18 cellular contexts compared by ENCODE assay signal in genomic region chr10:25465582-25466372, GRCh38.
DNase-seq lines count a peak whose midpoint lies in the region; ATAC-seq, FAIRE-seq and TF ChIP-seq lines count a peak whose summit lies in the region.
"Had no signal": no experiment of that assay in that cellular context is flagged by ENCODE, and none has a peak within 500 bp of the region (broad histone marks: within the 10 kb centered on the region; RNA-seq: fewer than 3 reads in every experiment).

No MANE protein-coding gene starts in this region.

- peak overlapping the region; percentile 81 to 83; a peak in 3 of 4 replicates for H3K9ac ChIP-seq in K562 (ENCODE audit: insufficient read depth in 1 of 2, low read depth in 2 of 2, low read length in 2 of 2)

- TF ChIP-seq EP300 in K562 (IDR thresholded peaks at IDR 0.05; ENCODE audit: low read length) = no peak

- peaks cover 5% of the 10 kb centered on the region; the same call in 1 of the 3 replicates for H3K79me2 ChIP-seq in K562 (ENCODE audit: control insufficient read depth, insufficient read depth, low read length)

- peaks cover 12% of the 10 kb centered on the region for H3K9me3 Mint-ChIP-seq in activated T-cell treated with anti-CD3 and anti-CD28 coated beads, Interleukin-2, amount 50 U/mL, for 4 hours
- peaks cover 6% of the 10 kb centered on the region for H3K9me3 Mint-ChIP-seq in activated naive CD4-positive, alpha-beta T cell treated with anti-CD3 and anti-CD28 coated beads for 36 hours

- peak; percentile 94 for ATAC-seq in K562
- ATAC-seq in activated T-cell treated with anti-CD3 and anti-CD28 coated beads, Interleukin-2, amount 50 U/mL, for 4 hours = no peak
- ATAC-seq: heart right ventricle; left lung; natural killer cell treated with Interleukin-12 subunit alpha and Interleukin-12 subunit beta and Interleukin-15 and Interleukin-18, amount 100 ng/mL, for 72 hours had no signal

- intact Hi-C loops in K562 (cut with micrococcal nuclease) = loop anchor here (1.0 kb wide), 1 partner anchor 28 kb away; no protein-coding TSS in a partner anchor
- intact Hi-C loops in activated naive CD4-positive, alpha-beta T cell treated with anti-CD3 and anti-CD28 coated beads for 36 hours (cut with micrococcal nuclease) = no loop called here

- BruUV-seq in K562 (replicated peaks; lab: Mats Ljungman, UMichigan) = TSS peak; percentile 74

- no peaks in the 10 kb centered on the region for H3K27me3 Mint-ChIP-seq in activated T-cell treated with anti-CD3 and anti-CD28 coated beads, Interleukin-2, amount 50 U/mL, for 4 hours (ENCODE audit: low read depth)
- H3K27me3 Mint-ChIP-seq in activated naive CD4-positive, alpha-beta T cell treated with anti-CD3 and anti-CD28 coated beads for 36 hours (ENCODE audit: low read depth) = no peaks in the 10 kb centered on the region
- H3K27me3 Mint-ChIP-seq: natural killer cell treated with Interleukin-12 subunit alpha and Interleukin-12 subunit beta and Interleukin-15 and Interleukin-18, amount 100 ng/mL, for 72 hours had no signal

- no peaks in the 10 kb centered on the region for H3K27me3 ChIP-seq in K562 (ENCODE audit: control insufficient read depth in 2 of 2, insufficient read depth in 2 of 2, low read length in 2 of 2)
- H3K27me3 ChIP-seq: heart right ventricle, left lung had no signal

- TF ChIP-seq POLR2A in K562 (conservative IDR thresholded peaks at IDR 0.05) = peak; percentile 65

- H3K36me3 ChIP-seq in K562 (ENCODE audit: control insufficient read depth, insufficient read depth, low read length) = peaks cover 11% of the 10 kb centered on the region; the same call in 1 of the 3 replicates
- H3K36me3 ChIP-seq: heart right ventricle, left lung had no signal

- TF ChIP-seq CTCF in K562 (IDR thresholded peaks at IDR 0.05 in 2 of 3, conservative IDR thresholded peaks at IDR 0.05 in 1 of 3; ENCODE audit: insufficient read depth in 2 of 3, low read depth in 1 of 3, low read length in 3 of 3) = no peak

- peak; percentile 29 for DNase-seq in D341Med (ENCODE audit: low spot score)
- DNase-seq in LHCN-M2 (ENCODE audit: low read depth) = peak; percentile 78
- peak; percentile 72 for DNase-seq in NCI-H774 (lab: John Stamatoyannopoulos, UW)
- peak; percentile 38 to 84 (median 55) for DNase-seq in K562 (ENCODE audit: extremely low read depth in 1 of 4, low spot score in 3 of 4)
- DNase-seq in activated T-cell treated with anti-CD3 and anti-CD28 coated beads, Interleukin-2, amount 50 U/mL, for 4 hours = no peak
- DNase-seq in activated CD4-positive, alpha-beta T cell treated with anti-CD3 and anti-CD28 coated beads for 1 hour = no peak
- no peak for DNase-seq in activated naive CD4-positive, alpha-beta T cell treated with anti-CD3 and anti-CD28 coated beads for 36 hours
- no peak for DNase-seq in ecto neural progenitor cell (ENCODE audit: low spot score)
- DNase-seq: activated CD4-positive, alpha-beta T cell treated with anti-CD3 and anti-CD28 coated beads, Interleukin-2, amount 50 U/mL, for 48 hours; activated gamma-delta T cell; C1 segment of cervical spinal cord; heart right ventricle; stimulated activated CD4-positive, alpha-beta T cell treated with anti-CD3 and anti-CD28 coated beads, Interleukin-4, amount 100 ng/mL, for 1 hour; stimulated activated naive CD4-positive, alpha-beta T cell treated with Interleukin-2 at 50 U/mL for 16 hours had no signal

- peak overlapping the region; percentile 55 for H3K4me3 ChIP-seq in K562
- H3K4me3 ChIP-seq: heart right ventricle, left lung had no signal

- H3K4me3 Mint-ChIP-seq in activated T-cell treated with anti-CD3 and anti-CD28 coated beads, Interleukin-2, amount 50 U/mL, for 4 hours = no peak overlapping the region
- H3K4me3 Mint-ChIP-seq in activated naive CD4-positive, alpha-beta T cell treated with anti-CD3 and anti-CD28 coated beads for 36 hours = no peak overlapping the region
- H3K4me3 Mint-ChIP-seq: natural killer cell treated with Interleukin-12 subunit alpha and Interleukin-12 subunit beta and Interleukin-15 and Interleukin-18, amount 100 ng/mL, for 72 hours had no signal

- peak overlapping the region; percentile 93 for H2AFZ ChIP-seq in K562 (ENCODE audit: low read depth, low read length)

- POLR2A ChIA-PET in K562 (lab: Yijun Ruan, JAX) = interaction anchor here (0.7 to 1.1 kb wide), 3 partner anchors 13 to 167 kb away, joined by 3 to 4 read pairs (median 3); no protein-coding TSS in a partner anchor

- peak overlapping the region; percentile 82 for H3K27ac ChIP-seq in K562 (ENCODE audit: extremely low read depth, low read depth, low read length)
- H3K27ac ChIP-seq: heart right ventricle, left lung had no signal

- no peaks in the 10 kb centered on the region for H4K20me1 ChIP-seq in K562 (replicated peaks; ENCODE audit: control insufficient read depth, insufficient read depth, low read length)

- no peaks in the 10 kb centered on the region for H3K9me1 ChIP-seq in K562 (ENCODE audit: control insufficient read depth, insufficient read depth, low read length)

- TF ChIP-seq RAD21 in K562 (CRISPR knock-in tag; conservative IDR thresholded peaks at IDR 0.05 in 1 of 2, IDR thresholded peaks at IDR 0.05 in 1 of 2) = no peak

- FAIRE-seq in K562 (lab: Jason Lieb, UNC) = peak; percentile 89
- FAIRE-seq: bronchial epithelial cell, endothelial cell of umbilical vein had no signal

- H3K9me3 ChIP-seq in K562 (replicated peaks; ENCODE audit: control insufficient read depth, insufficient read depth, low read depth, low read length) = no peaks in the 10 kb centered on the region

- H3K36me3 Mint-ChIP-seq in activated T-cell treated with anti-CD3 and anti-CD28 coated beads, Interleukin-2, amount 50 U/mL, for 4 hours (ENCODE audit: insufficient read depth) = no peaks in the 10 kb centered on the region
- H3K36me3 Mint-ChIP-seq in activated naive CD4-positive, alpha-beta T cell treated with anti-CD3 and anti-CD28 coated beads for 36 hours (ENCODE audit: low read depth) = no peaks in the 10 kb centered on the region

- WGBS in K562 (ENCODE audit: insufficient coverage, low coverage, missing lambda C conversion rate) = 10% methylated on average over 20 of the region's 20 CpGs

- in situ Hi-C loops in K562 (cut with MboI) = no loop called here

- peak overlapping the region; percentile 82 for H3K4me2 ChIP-seq in K562 (ENCODE audit: insufficient read depth, low read length)

- peaks cover 0 to 8% of the 10 kb centered on the region in 2 experiments; a peak in 2 of 5 replicates for H3K4me1 ChIP-seq in K562 (replicated peaks in 1 of 2; ENCODE audit: control insufficient read depth in 2 of 2, insufficient read depth in 2 of 2, low read length in 2 of 2)
- H3K4me1 ChIP-seq: heart right ventricle, left lung had no signal

- CTCF ChIA-PET in K562 (lab: Yijun Ruan, JAX; ENCODE audit: low intra/inter-chr PET ratio) = no interaction called here
- CTCF ChIA-PET in activated naive CD4-positive, alpha-beta T cell treated with anti-CD3 and anti-CD28 coated beads for 36 hours (lab: Charles Lee) = no interaction called here

- H3K27ac Mint-ChIP-seq in activated naive CD4-positive, alpha-beta T cell treated with anti-CD3 and anti-CD28 coated beads for 36 hours = no peak overlapping the region
- H3K27ac Mint-ChIP-seq: natural killer cell treated with Interleukin-12 subunit alpha and Interleukin-12 subunit beta and Interleukin-15 and Interleukin-18, amount 100 ng/mL, for 72 hours had no signal

- H3K4me1 Mint-ChIP-seq in activated T-cell treated with anti-CD3 and anti-CD28 coated beads, Interleukin-2, amount 50 U/mL, for 4 hours (ENCODE audit: low read depth) = no peaks in the 10 kb centered on the region
- H3K4me1 Mint-ChIP-seq in activated naive CD4-positive, alpha-beta T cell treated with anti-CD3 and anti-CD28 coated beads for 36 hours (ENCODE audit: low read depth) = no peaks in the 10 kb centered on the region

Comparison
In these comparisons a context has a peak if more than half of its experiments do, and no peak if none do; other contexts are left out.
1. DNase-seq: peak in D341Med (single experiment), LHCN-M2 (single experiment), NCI-H774 (single experiment) and K562 (4 of 4); none in activated T-cell treated with anti-CD3 and anti-CD28 coated beads, Interleukin-2, amount 50 U/mL, for 4 hours (single experiment), activated CD4-positive, alpha-beta T cell treated with anti-CD3 and anti-CD28 coated beads for 1 hour (single experiment), activated naive CD4-positive, alpha-beta T cell treated with anti-CD3 and anti-CD28 coated beads for 36 hours (single experiment) and ecto neural progenitor cell (single experiment).